13 cellular contexts compared by ENCODE assay signal in genomic region chr16:50395763-50396710, GRCh38. TPM values are rescaled to one million over a fixed set of nuclear protein-coding genes. Genes with fewer than 3 reads are reported as not detected.
DNase-seq lines count a peak whose midpoint lies in the region; ATAC-seq lines count a peak whose summit lies in the region.
"Had no signal": no experiment of that assay in that cellular context is flagged by ENCODE, and none has a peak within 500 bp of the region (broad histone marks: within the 10 kb centered on the region; RNA-seq: fewer than 3 reads in every experiment).

No MANE protein-coding gene starts in this region.

- peak overlapping the region; percentile 41 for H3K27ac ChIP-seq in naive thymus-derived CD4-positive, alpha-beta T cell (ENCODE audit: low read depth, low read length)
- H3K27ac ChIP-seq in substantia nigra (ENCODE audit: low read depth, low read length, poor library complexity, severe bottlenecking): no peak overlapping the region
- H3K27ac ChIP-seq: psoas muscle, transverse colon had no signal

- POLR2A ChIA-PET in naive thymus-derived CD4-positive, alpha-beta T cell (lab: Charles Lee): no interaction called here

- H3K9me3 ChIP-seq in naive thymus-derived CD4-positive, alpha-beta T cell (ENCODE audit: control insufficient read depth in 2 of 3, low read length in 3 of 3): no peaks in the 10 kb centered on the region
- H3K9me3 ChIP-seq: A549, psoas muscle, transverse colon had no signal

- CTCF ChIA-PET in naive thymus-derived CD4-positive, alpha-beta T cell (lab: Charles Lee): interaction anchor here (1.3 kb wide), 1 partner anchor 69 kb away, joined by 3 read pairs; no protein-coding TSS in a partner anchor

- H3K36me3 Mint-ChIP-seq in IgD-negative memory B cell: no peaks in the 10 kb centered on the region
- H3K36me3 Mint-ChIP-seq in activated T-helper 17 cell treated with anti-CD3 and anti-CD28 coated beads, Interleukin-2, amount 50 U/mL, for 72 hours (ENCODE audit: low read depth): no peaks in the 10 kb centered on the region
- H3K36me3 Mint-ChIP-seq in naive thymus-derived CD4-positive, alpha-beta T cell: no peaks in the 10 kb centered on the region
- H3K36me3 Mint-ChIP-seq in activated T-helper 2 cell treated with anti-CD3 and anti-CD28 coated beads, Interferon-gamma antibody, Interleukin-2, Interleukin-4, amounts not matched to agents 10 μg/mL and 5 μg/mL and 100 μg/mL, durations not matched to agents 14 hours and 24 hours and 36 hours (ENCODE audit: low read depth): no peaks in the 10 kb centered on the region

- H3K4me1 Mint-ChIP-seq in IgD-negative memory B cell: peaks cover 0 to 16% (median 14%) of the 10 kb centered on the region in 3 donors
- H3K4me1 Mint-ChIP-seq in activated T-helper 17 cell treated with anti-CD3 and anti-CD28 coated beads, Interleukin-2, amount 50 U/mL, for 72 hours: peaks cover 17% of the 10 kb centered on the region
- peaks cover 5 to 39% (median 30%) of the 10 kb centered on the region in 7 donors for H3K4me1 Mint-ChIP-seq in naive thymus-derived CD4-positive, alpha-beta T cell
- peaks cover 4% of the 10 kb centered on the region for H3K4me1 Mint-ChIP-seq in activated T-helper 2 cell treated with anti-CD3 and anti-CD28 coated beads, Interferon-gamma antibody, Interleukin-2, Interleukin-4, amounts not matched to agents 10 μg/mL and 5 μg/mL and 100 μg/mL, durations not matched to agents 14 hours and 24 hours and 36 hours (ENCODE audit: low read depth)

- no peaks in the 10 kb centered on the region for H3K9me3 Mint-ChIP-seq in IgD-negative memory B cell
- no peaks in the 10 kb centered on the region for H3K9me3 Mint-ChIP-seq in activated T-helper 17 cell treated with anti-CD3 and anti-CD28 coated beads, Interleukin-2, amount 50 U/mL, for 72 hours
- H3K9me3 Mint-ChIP-seq in naive thymus-derived CD4-positive, alpha-beta T cell: peaks cover 0 to 1% (median 0%) of the 10 kb centered on the region in 11 donors
- H3K9me3 Mint-ChIP-seq in activated T-helper 2 cell treated with anti-CD3 and anti-CD28 coated beads, Interferon-gamma antibody, Interleukin-2, Interleukin-4, amounts not matched to agents 10 μg/mL and 5 μg/mL and 100 μg/mL, durations not matched to agents 14 hours and 24 hours and 36 hours: no peaks in the 10 kb centered on the region

- H3K36me3 ChIP-seq in naive thymus-derived CD4-positive, alpha-beta T cell (ENCODE audit: control insufficient read depth in 2 of 3, insufficient read depth in 3 of 3, low read length in 3 of 3): no peaks in the 10 kb centered on the region
- H3K36me3 ChIP-seq: transverse colon had no signal

- H3K4me3 ChIP-seq in naive thymus-derived CD4-positive, alpha-beta T cell (ENCODE audit: low read length): no peak overlapping the region
- H3K4me3 ChIP-seq: A549, psoas muscle, transverse colon had no signal

- intact Hi-C loops in naive thymus-derived CD4-positive, alpha-beta T cell (cut with micrococcal nuclease): loop anchor here in 1 of 2 donors (2.0 kb wide), 1 partner anchor 27 kb away; the partner anchor contains the start of gene BRD7
- intact Hi-C loops in activated T-helper 2 cell treated with anti-CD3 and anti-CD28 coated beads, Interferon-gamma antibody, Interleukin-2, Interleukin-4, amounts not matched to agents 10 μg/mL and 5 μg/mL and 100 μg/mL, durations not matched to agents 14 hours and 24 hours and 36 hours (cut with micrococcal nuclease): no loop called here

- H3K27ac Mint-ChIP-seq in IgD-negative memory B cell: peak overlapping the region in 2 of 3 donors; percentile 10 to 68
- H3K27ac Mint-ChIP-seq in activated T-helper 17 cell treated with anti-CD3 and anti-CD28 coated beads, Interleukin-2, amount 50 U/mL, for 72 hours: peak overlapping the region; percentile 43
- H3K27ac Mint-ChIP-seq in naive thymus-derived CD4-positive, alpha-beta T cell: peak overlapping the region; percentile 23 to 93 (median 81)
- H3K27ac Mint-ChIP-seq in activated T-helper 2 cell treated with anti-CD3 and anti-CD28 coated beads, Interferon-gamma antibody, Interleukin-2, Interleukin-4, amounts not matched to agents 10 μg/mL and 5 μg/mL and 100 μg/mL, durations not matched to agents 14 hours and 24 hours and 36 hours: no peak overlapping the region

- peak; percentile 69 for ATAC-seq in activated T-helper 17 cell treated with anti-CD3 and anti-CD28 coated beads, Interleukin-2, amount 50 U/mL, for 72 hours (replicated peaks)
- peak; percentile 78 for ATAC-seq in naive thymus-derived CD4-positive, alpha-beta T cell
- ATAC-seq: psoas muscle had no signal

- DNase-seq in activated CD4-positive, alpha-beta T cell treated with anti-CD3 and anti-CD28 coated beads for 4 hours: peak; percentile 8 to 13
- no peak for DNase-seq in activated CD4-positive, alpha-beta T cell treated with anti-CD3 and anti-CD28 coated beads, Interleukin-2, amount 50 U/mL, for 48 hours
- peak in 6 of 9 donors; percentile 15 to 50 (median 44) for DNase-seq in naive thymus-derived CD4-positive, alpha-beta T cell
- no peak for DNase-seq in SW 1271 (lab: John Stamatoyannopoulos, UW)
- DNase-seq in substantia nigra (lab: John Stamatoyannopoulos, UW): no peak
- DNase-seq in activated T-helper 2 cell treated with anti-CD3 and anti-CD28 coated beads, Interferon-gamma antibody, Interleukin-2, Interleukin-4, amounts not matched to agents 10 μg/mL and 5 μg/mL and 100 μg/mL, durations not matched to agents 14 hours and 24 hours and 36 hours (ENCODE audit: low spot score): no peak
- DNase-seq: H7, NCI-H510A, psoas muscle, transverse colon had no signal

- peaks cover 0 to 15% of the 10 kb centered on the region in 2 donors for H3K4me1 ChIP-seq in naive thymus-derived CD4-positive, alpha-beta T cell (ENCODE audit: control insufficient read depth in 2 of 2, insufficient read depth in 2 of 2, low read length in 2 of 2)
- H3K4me1 ChIP-seq: psoas muscle, transverse colon had no signal

- no peaks in the 10 kb centered on the region for H3K27me3 ChIP-seq in naive thymus-derived CD4-positive, alpha-beta T cell (ENCODE audit: control insufficient read depth in 2 of 2, insufficient read depth in 2 of 2, low read length in 2 of 2)
- H3K27me3 ChIP-seq: transverse colon had no signal

- H3K27me3 Mint-ChIP-seq in IgD-negative memory B cell: peaks cover 4% of the 10 kb centered on the region
- H3K27me3 Mint-ChIP-seq in activated T-helper 17 cell treated with anti-CD3 and anti-CD28 coated beads, Interleukin-2, amount 50 U/mL, for 72 hours: no peaks in the 10 kb centered on the region
- H3K27me3 Mint-ChIP-seq in naive thymus-derived CD4-positive, alpha-beta T cell: peaks cover 0 to 2% (median 0%) of the 10 kb centered on the region in 5 donors
- H3K27me3 Mint-ChIP-seq in activated T-helper 2 cell treated with anti-CD3 and anti-CD28 coated beads, Interferon-gamma antibody, Interleukin-2, Interleukin-4, amounts not matched to agents 10 μg/mL and 5 μg/mL and 100 μg/mL, durations not matched to agents 14 hours and 24 hours and 36 hours (ENCODE audit: low read depth): peaks cover 2% of the 10 kb centered on the region

- peak overlapping the region in 2 of 4 donors; percentile 18 to 24 for H3K4me3 Mint-ChIP-seq in IgD-negative memory B cell
- H3K4me3 Mint-ChIP-seq in activated T-helper 17 cell treated with anti-CD3 and anti-CD28 coated beads, Interleukin-2, amount 50 U/mL, for 72 hours: peak overlapping the region; percentile 19
- H3K4me3 Mint-ChIP-seq in naive thymus-derived CD4-positive, alpha-beta T cell: peak overlapping the region in 9 of 10 donors; percentile 15 to 69 (median 47)
- H3K4me3 Mint-ChIP-seq in activated T-helper 2 cell treated with anti-CD3 and anti-CD28 coated beads, Interferon-gamma antibody, Interleukin-2, Interleukin-4, amounts not matched to agents 10 μg/mL and 5 μg/mL and 100 μg/mL, durations not matched to agents 14 hours and 24 hours and 36 hours (ENCODE audit: low read depth): no peak overlapping the region

RNA-seq across cellular contexts. Expression of gene BRD7, which starts 27.2 kb away (rescaled TPM):
- polyA plus RNA-seq in IgD-negative memory B cell: 32.0 TPM
- total RNA-seq in activated T-helper 17 cell treated with anti-CD3 and anti-CD28 coated beads, Interleukin-2, amount 50 U/mL, for 72 hours: 10 to 100 TPM; 53.5 to 63.9 TPM
- total RNA-seq in naive thymus-derived CD4-positive, alpha-beta T cell: 10 to 100 TPM; 80.9 to 91.1 (median 85.0) TPM
- polyA plus RNA-seq in naive thymus-derived CD4-positive, alpha-beta T cell: 10 to 100 TPM; 34.5 to 47.3 TPM
- total RNA-seq in activated T-helper 2 cell treated with anti-CD3 and anti-CD28 coated beads, Interferon-gamma antibody, Interleukin-2, Interleukin-4, amounts not matched to agents 10 μg/mL and 5 μg/mL and 100 μg/mL, durations not matched to agents 14 hours and 24 hours and 36 hours: 76.0 and 79.5 TPM in 2 replicates

Comparison
In these comparisons a context has a peak if more than half of its experiments do, and no peak if none do; other contexts are left out.
1. DNase-seq: peak in activated CD4-positive, alpha-beta T cell treated with anti-CD3 and anti-CD28 coated beads for 4 hours (2 of 2) and naive thymus-derived CD4-positive, alpha-beta T cell (6 of 9); none in activated CD4-positive, alpha-beta T cell treated with anti-CD3 and anti-CD28 coated beads, Interleukin-2, amount 50 U/mL, for 48 hours (0 of 2), SW 1271 (0 of 2), substantia nigra (0 of 49) and activated T-helper 2 cell treated with anti-CD3 and anti-CD28 coated beads, Interferon-gamma antibody, Interleukin-2, Interleukin-4, amounts not matched to agents 10 μg/mL and 5 μg/mL and 100 μg/mL, durations not matched to agents 14 hours and 24 hours and 36 hours (single experiment).